In the genomic region with DNA sequence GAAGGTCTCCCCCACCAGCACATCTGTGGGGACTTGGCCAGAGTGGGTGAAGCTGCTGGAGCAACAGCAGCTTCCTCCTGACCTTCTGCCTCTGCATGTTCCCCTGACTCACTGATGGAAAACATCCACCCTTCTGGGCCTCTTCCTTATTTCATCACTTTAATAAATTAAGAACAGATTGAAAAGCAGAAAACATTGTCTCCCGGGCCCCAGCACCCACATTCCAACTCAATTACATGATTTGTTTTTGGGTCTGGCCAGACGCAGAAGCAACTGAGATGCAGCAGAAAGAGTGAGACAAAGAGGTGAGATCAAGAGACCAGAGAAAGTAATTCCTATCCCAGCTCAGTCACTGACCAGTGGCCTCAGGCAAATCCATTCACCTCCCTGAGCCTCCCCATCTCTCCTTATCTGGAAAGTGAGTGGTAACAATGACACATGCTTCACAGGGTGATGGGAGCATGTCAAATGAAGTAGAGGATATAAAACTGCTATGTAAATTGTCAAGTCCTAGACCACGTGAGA, we compare ENCODE assay signal across 20 cellular contexts.
DNase-seq lines count a peak whose midpoint lies in the region; ATAC-seq and TF ChIP-seq lines count a peak whose summit lies in the region.
"Had no signal": no experiment of that assay in that cellular context is flagged by ENCODE, and none has a peak within 500 bp of the region (broad histone marks: within the 10 kb centered on the region; RNA-seq: fewer than 3 reads in every experiment).

No MANE protein-coding gene starts in this region.

- ATAC-seq in activated naive CD8-positive, alpha-beta T cell treated with anti-CD3 and anti-CD28 coated beads, Interleukin-2, amount 50 U/mL, for 24 hours = peak; percentile 36
- no peak for ATAC-seq in esophagus mucosa
- ATAC-seq: stimulated activated memory B cell treated with anti-CD40 and anti-IgM and Interleukin-4, amounts not matched to agents 10 μg/mL and 1 μg/mL and 100 μg/mL, for 72 hours had no signal

- no peaks in the 10 kb centered on the region for H3K9me3 ChIP-seq in vagina
- H3K9me3 ChIP-seq: ascending aorta, spleen, upper lobe of left lung had no signal

- H3K27ac ChIP-seq in vagina = peak overlapping the region; percentile 6
- H3K27ac ChIP-seq: ascending aorta, parathyroid adenoma, spleen, WERI-Rb-1 had no signal

- TF ChIP-seq CTCF in vagina (IDR thresholded peaks at IDR 0.05) = no peak

- no peaks in the 10 kb centered on the region for H3K9me3 Mint-ChIP-seq in activated naive CD8-positive, alpha-beta T cell treated with anti-CD3 and anti-CD28 coated beads, Interleukin-2, amount 50 U/mL, for 24 hours
- H3K9me3 Mint-ChIP-seq in activated naive CD8-positive, alpha-beta T cell treated with anti-CD3 and anti-CD28 coated beads for 36 hours = no peaks in the 10 kb centered on the region
- H3K9me3 Mint-ChIP-seq in dendritic cell treated with granulocyte-macrophage colony-stimulating factor and Interleukin-4, amounts not matched to agents 40 ng/mL and 50 ng/mL, for 4 days = no peaks in the 10 kb centered on the region
- H3K9me3 Mint-ChIP-seq: IgD-negative memory B cell; stimulated activated memory B cell treated with anti-CD40 and anti-IgM and Interleukin-4, amounts not matched to agents 10 μg/mL and 1 μg/mL and 100 μg/mL, for 72 hours had no signal

- no peak overlapping the region for H3K4me3 ChIP-seq in vagina
- H3K4me3 ChIP-seq: ascending aorta, spleen, upper lobe of left lung had no signal

- H3K4me1 ChIP-seq in vagina = no peaks in the 10 kb centered on the region
- H3K4me1 ChIP-seq: ascending aorta, parathyroid adenoma had no signal

- H3K27ac Mint-ChIP-seq in activated naive CD8-positive, alpha-beta T cell treated with anti-CD3 and anti-CD28 coated beads, Interleukin-2, amount 50 U/mL, for 24 hours = no peak overlapping the region
- H3K27ac Mint-ChIP-seq in activated naive CD8-positive, alpha-beta T cell treated with anti-CD3 and anti-CD28 coated beads for 36 hours = no peak overlapping the region
- H3K27ac Mint-ChIP-seq in dendritic cell treated with granulocyte-macrophage colony-stimulating factor and Interleukin-4, amounts not matched to agents 40 ng/mL and 50 ng/mL, for 4 days = peak overlapping the region; percentile 2
- H3K27ac Mint-ChIP-seq: stimulated activated memory B cell treated with anti-CD40 and anti-IgM and Interleukin-4, amounts not matched to agents 10 μg/mL and 1 μg/mL and 100 μg/mL, for 72 hours had no signal

- intact Hi-C loops in dendritic cell treated with granulocyte-macrophage colony-stimulating factor and Interleukin-4, amounts not matched to agents 40 ng/mL and 50 ng/mL, for 4 days (cut with micrococcal nuclease) = no loop called here
- intact Hi-C loops in vagina (cut with DNase I) = no loop called here

- DNase-seq in activated naive CD8-positive, alpha-beta T cell treated with anti-CD3 and anti-CD28 coated beads, Interleukin-2, amount 50 U/mL, for 24 hours = no peak
- DNase-seq in activated naive CD8-positive, alpha-beta T cell treated with anti-CD3 and anti-CD28 coated beads for 36 hours = no peak
- DNase-seq in iris pigment epithelial cell (ENCODE audit: low read depth) (peak; percentile 63), vagina (ENCODE audit: extremely low spot score in 2 of 2) (peak in 1 of 2 donors; percentile 93), GOT3 (lab: John Stamatoyannopoulos, UW) (no peak)
- no peak for DNase-seq in stimulated activated CD4-positive, alpha-beta T cell treated with anti-CD3 and anti-CD28 coated beads, Interleukin-1b, Interleukin-23, amount 100 ng/mL, for 48 hours
- DNase-seq: activated CD8-positive, alpha-beta memory T cell treated with anti-CD3 and anti-CD28 coated beads for 24 hours; activated effector memory CD4-positive, alpha-beta T cell treated with Interleukin-2 at 50 U/mL for 16 hours; NCI-H1092 treated with DMSO at 0.1 percent for 48 hours; NCI-H2107; NCI-H748 treated with DMSO at 0.1 percent for 48 hours; spleen; upper lobe of left lung; WERI-Rb-1 had no signal

- no peak for TF ChIP-seq POLR2A in vagina (IDR thresholded peaks at IDR 0.05)

- H3K36me3 ChIP-seq in vagina = no peaks in the 10 kb centered on the region
- H3K36me3 ChIP-seq: ascending aorta, spleen, upper lobe of left lung, WERI-Rb-1 had no signal

- no peaks in the 10 kb centered on the region for H3K27me3 ChIP-seq in vagina
- H3K27me3 ChIP-seq: ascending aorta, upper lobe of left lung had no signal

- no peaks in the 10 kb centered on the region for H3K4me1 Mint-ChIP-seq in activated naive CD8-positive, alpha-beta T cell treated with anti-CD3 and anti-CD28 coated beads, Interleukin-2, amount 50 U/mL, for 24 hours
- peaks cover 4% of the 10 kb centered on the region for H3K4me1 Mint-ChIP-seq in activated naive CD8-positive, alpha-beta T cell treated with anti-CD3 and anti-CD28 coated beads for 36 hours
- peaks cover 27% of the 10 kb centered on the region for H3K4me1 Mint-ChIP-seq in dendritic cell treated with granulocyte-macrophage colony-stimulating factor and Interleukin-4, amounts not matched to agents 40 ng/mL and 50 ng/mL, for 4 days (ENCODE audit: low read depth)
- H3K4me1 Mint-ChIP-seq: IgD-negative memory B cell; stimulated activated memory B cell treated with anti-CD40 and anti-IgM and Interleukin-4, amounts not matched to agents 10 μg/mL and 1 μg/mL and 100 μg/mL, for 72 hours had no signal

- H3K36me3 Mint-ChIP-seq in activated naive CD8-positive, alpha-beta T cell treated with anti-CD3 and anti-CD28 coated beads, Interleukin-2, amount 50 U/mL, for 24 hours (ENCODE audit: low read depth) = no peaks in the 10 kb centered on the region
- H3K36me3 Mint-ChIP-seq in activated naive CD8-positive, alpha-beta T cell treated with anti-CD3 and anti-CD28 coated beads for 36 hours = no peaks in the 10 kb centered on the region
- no peaks in the 10 kb centered on the region for H3K36me3 Mint-ChIP-seq in dendritic cell treated with granulocyte-macrophage colony-stimulating factor and Interleukin-4, amounts not matched to agents 40 ng/mL and 50 ng/mL, for 4 days (ENCODE audit: low read depth)
- H3K36me3 Mint-ChIP-seq: IgD-negative memory B cell; stimulated activated memory B cell treated with anti-CD40 and anti-IgM and Interleukin-4, amounts not matched to agents 10 μg/mL and 1 μg/mL and 100 μg/mL, for 72 hours had no signal

- H3K27me3 Mint-ChIP-seq in activated naive CD8-positive, alpha-beta T cell treated with anti-CD3 and anti-CD28 coated beads, Interleukin-2, amount 50 U/mL, for 24 hours = no peaks in the 10 kb centered on the region
- peaks cover 5% of the 10 kb centered on the region for H3K27me3 Mint-ChIP-seq in activated naive CD8-positive, alpha-beta T cell treated with anti-CD3 and anti-CD28 coated beads for 36 hours
- no peaks in the 10 kb centered on the region for H3K27me3 Mint-ChIP-seq in dendritic cell treated with granulocyte-macrophage colony-stimulating factor and Interleukin-4, amounts not matched to agents 40 ng/mL and 50 ng/mL, for 4 days
- H3K27me3 Mint-ChIP-seq: stimulated activated memory B cell treated with anti-CD40 and anti-IgM and Interleukin-4, amounts not matched to agents 10 μg/mL and 1 μg/mL and 100 μg/mL, for 72 hours had no signal

- H3K4me3 Mint-ChIP-seq in activated naive CD8-positive, alpha-beta T cell treated with anti-CD3 and anti-CD28 coated beads, Interleukin-2, amount 50 U/mL, for 24 hours = no peak overlapping the region
- no peak overlapping the region for H3K4me3 Mint-ChIP-seq in activated naive CD8-positive, alpha-beta T cell treated with anti-CD3 and anti-CD28 coated beads for 36 hours
- H3K4me3 Mint-ChIP-seq in dendritic cell treated with granulocyte-macrophage colony-stimulating factor and Interleukin-4, amounts not matched to agents 40 ng/mL and 50 ng/mL, for 4 days = no peak overlapping the region
- H3K4me3 Mint-ChIP-seq: IgD-negative memory B cell; stimulated activated memory B cell treated with anti-CD40 and anti-IgM and Interleukin-4, amounts not matched to agents 10 μg/mL and 1 μg/mL and 100 μg/mL, for 72 hours had no signal
